2 cellular contexts compared by ENCODE assay signal in the genomic region with DNA sequence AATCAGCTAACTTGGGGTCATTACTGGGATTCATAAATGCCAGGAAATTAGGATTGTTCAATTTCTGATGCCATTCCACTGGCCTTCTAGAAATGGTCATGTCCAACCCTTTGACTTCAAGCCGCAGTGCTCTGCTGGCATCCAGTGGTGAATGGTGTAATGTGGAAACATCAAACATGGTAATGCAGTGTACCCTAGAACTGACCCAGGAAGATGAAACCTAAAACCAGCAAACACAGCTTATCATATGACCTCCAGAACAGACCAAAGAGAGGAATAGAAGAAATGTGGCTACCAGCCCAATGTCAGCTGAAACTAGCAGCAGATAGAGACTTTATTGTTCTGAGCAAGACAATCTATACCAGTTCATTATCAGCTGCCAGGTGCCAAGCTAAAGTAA.
TF ChIP-seq lines count a peak whose summit lies in the region.

No MANE protein-coding gene starts in this region.

TF ChIP-seq in Ishikawa, 13 proteins besides CTCF, POLR2A, EP300 and RAD21:
- TF ChIP-seq, protein P1, sequence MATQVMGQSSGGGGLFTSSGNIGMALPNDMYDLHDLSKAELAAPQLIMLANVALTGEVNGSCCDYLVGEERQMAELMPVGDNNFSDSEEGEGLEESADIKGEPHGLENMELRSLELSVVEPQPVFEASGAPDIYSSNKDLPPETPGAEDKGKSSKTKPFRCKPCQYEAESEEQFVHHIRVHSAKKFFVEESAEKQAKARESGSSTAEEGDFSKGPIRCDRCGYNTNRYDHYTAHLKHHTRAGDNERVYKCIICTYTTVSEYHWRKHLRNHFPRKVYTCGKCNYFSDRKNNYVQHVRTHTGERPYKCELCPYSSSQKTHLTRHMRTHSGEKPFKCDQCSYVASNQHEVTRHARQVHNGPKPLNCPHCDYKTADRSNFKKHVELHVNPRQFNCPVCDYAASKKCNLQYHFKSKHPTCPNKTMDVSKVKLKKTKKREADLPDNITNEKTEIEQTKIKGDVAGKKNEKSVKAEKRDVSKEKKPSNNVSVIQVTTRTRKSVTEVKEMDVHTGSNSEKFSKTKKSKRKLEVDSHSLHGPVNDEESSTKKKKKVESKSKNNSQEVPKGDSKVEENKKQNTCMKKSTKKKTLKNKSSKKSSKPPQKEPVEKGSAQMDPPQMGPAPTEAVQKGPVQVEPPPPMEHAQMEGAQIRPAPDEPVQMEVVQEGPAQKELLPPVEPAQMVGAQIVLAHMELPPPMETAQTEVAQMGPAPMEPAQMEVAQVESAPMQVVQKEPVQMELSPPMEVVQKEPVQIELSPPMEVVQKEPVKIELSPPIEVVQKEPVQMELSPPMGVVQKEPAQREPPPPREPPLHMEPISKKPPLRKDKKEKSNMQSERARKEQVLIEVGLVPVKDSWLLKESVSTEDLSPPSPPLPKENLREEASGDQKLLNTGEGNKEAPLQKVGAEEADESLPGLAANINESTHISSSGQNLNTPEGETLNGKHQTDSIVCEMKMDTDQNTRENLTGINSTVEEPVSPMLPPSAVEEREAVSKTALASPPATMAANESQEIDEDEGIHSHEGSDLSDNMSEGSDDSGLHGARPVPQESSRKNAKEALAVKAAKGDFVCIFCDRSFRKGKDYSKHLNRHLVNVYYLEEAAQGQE (IDR thresholded peaks at IDR 0.05; ENCODE audit: low read depth): no peak
- TF ChIP-seq, protein P2, sequence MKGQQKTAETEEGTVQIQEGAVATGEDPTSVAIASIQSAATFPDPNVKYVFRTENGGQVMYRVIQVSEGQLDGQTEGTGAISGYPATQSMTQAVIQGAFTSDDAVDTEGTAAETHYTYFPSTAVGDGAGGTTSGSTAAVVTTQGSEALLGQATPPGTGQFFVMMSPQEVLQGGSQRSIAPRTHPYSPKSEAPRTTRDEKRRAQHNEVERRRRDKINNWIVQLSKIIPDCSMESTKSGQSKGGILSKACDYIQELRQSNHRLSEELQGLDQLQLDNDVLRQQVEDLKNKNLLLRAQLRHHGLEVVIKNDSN (IDR thresholded peaks at IDR 0.05): no peak
- TF ChIP-seq YY1 (IDR thresholded peaks at IDR 0.05; ENCODE audit: low read depth): no peak
- no peak for TF ChIP-seq NFIC (IDR thresholded peaks at IDR 0.05)
- TF ChIP-seq FOXM1 (IDR thresholded peaks at IDR 0.05; ENCODE audit: borderline replicate concordance, low read depth): no peak
- TF ChIP-seq TEAD4 (IDR thresholded peaks at IDR 0.05): no peak
- no peak for TF ChIP-seq ZBTB7A (IDR thresholded peaks at IDR 0.05; ENCODE audit: low read depth)
- TF ChIP-seq, protein P3, sequence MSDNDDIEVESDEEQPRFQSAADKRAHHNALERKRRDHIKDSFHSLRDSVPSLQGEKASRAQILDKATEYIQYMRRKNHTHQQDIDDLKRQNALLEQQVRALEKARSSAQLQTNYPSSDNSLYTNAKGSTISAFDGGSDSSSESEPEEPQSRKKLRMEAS (IDR thresholded peaks at IDR 0.05): no peak

TF ChIP-seq in GM12878, 131 proteins besides CTCF, POLR2A, EP300 and RAD21:
- TF ChIP-seq, protein P4, sequence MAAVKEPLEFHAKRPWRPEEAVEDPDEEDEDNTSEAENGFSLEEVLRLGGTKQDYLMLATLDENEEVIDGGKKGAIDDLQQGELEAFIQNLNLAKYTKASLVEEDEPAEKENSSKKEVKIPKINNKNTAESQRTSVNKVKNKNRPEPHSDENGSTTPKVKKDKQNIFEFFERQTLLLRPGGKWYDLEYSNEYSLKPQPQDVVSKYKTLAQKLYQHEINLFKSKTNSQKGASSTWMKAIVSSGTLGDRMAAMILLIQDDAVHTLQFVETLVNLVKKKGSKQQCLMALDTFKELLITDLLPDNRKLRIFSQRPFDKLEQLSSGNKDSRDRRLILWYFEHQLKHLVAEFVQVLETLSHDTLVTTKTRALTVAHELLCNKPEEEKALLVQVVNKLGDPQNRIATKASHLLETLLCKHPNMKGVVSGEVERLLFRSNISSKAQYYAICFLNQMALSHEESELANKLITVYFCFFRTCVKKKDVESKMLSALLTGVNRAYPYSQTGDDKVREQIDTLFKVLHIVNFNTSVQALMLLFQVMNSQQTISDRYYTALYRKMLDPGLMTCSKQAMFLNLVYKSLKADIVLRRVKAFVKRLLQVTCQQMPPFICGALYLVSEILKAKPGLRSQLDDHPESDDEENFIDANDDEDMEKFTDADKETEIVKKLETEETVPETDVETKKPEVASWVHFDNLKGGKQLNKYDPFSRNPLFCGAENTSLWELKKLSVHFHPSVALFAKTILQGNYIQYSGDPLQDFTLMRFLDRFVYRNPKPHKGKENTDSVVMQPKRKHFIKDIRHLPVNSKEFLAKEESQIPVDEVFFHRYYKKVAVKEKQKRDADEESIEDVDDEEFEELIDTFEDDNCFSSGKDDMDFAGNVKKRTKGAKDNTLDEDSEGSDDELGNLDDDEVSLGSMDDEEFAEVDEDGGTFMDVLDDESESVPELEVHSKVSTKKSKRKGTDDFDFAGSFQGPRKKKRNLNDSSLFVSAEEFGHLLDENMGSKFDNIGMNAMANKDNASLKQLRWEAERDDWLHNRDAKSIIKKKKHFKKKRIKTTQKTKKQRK (IDR thresholded peaks at IDR 0.05; ENCODE audit: low read depth, low read length): no peak
- no peak for TF ChIP-seq RFX5 (IDR thresholded peaks at IDR 0.05; ENCODE audit: low read depth, low read length)
- TF ChIP-seq TCF3 (IDR thresholded peaks at IDR 0.05; ENCODE audit: borderline replicate concordance, insufficient read depth, low read depth, low read length): no peak
- no peak for TF ChIP-seq EED (IDR thresholded peaks at IDR 0.05; ENCODE audit: low read depth)
- TF ChIP-seq BMI1 (IDR thresholded peaks at IDR 0.05; ENCODE audit: borderline replicate concordance): no peak
- no peak for TF ChIP-seq WRNIP1 (IDR thresholded peaks at IDR 0.05; ENCODE audit: borderline replicate concordance, low read depth, low read length)
- no peak for TF ChIP-seq FOXK2 (IDR thresholded peaks at IDR 0.05)
- TF ChIP-seq, protein P5, sequence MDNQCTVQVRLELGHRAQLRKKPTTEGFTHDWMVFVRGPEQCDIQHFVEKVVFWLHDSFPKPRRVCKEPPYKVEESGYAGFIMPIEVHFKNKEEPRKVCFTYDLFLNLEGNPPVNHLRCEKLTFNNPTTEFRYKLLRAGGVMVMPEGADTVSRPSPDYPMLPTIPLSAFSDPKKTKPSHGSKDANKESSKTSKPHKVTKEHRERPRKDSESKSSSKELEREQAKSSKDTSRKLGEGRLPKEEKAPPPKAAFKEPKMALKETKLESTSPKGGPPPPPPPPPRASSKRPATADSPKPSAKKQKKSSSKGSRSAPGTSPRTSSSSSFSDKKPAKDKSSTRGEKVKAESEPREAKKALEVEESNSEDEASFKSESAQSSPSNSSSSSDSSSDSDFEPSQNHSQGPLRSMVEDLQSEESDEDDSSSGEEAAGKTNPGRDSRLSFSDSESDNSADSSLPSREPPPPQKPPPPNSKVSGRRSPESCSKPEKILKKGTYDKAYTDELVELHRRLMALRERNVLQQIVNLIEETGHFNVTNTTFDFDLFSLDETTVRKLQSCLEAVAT (IDR thresholded peaks at IDR 0.05): no peak
- TF ChIP-seq POLR2AphosphoS2 (IDR thresholded peaks at IDR 0.05; ENCODE audit: low read depth, low read length): no peak
- no peak for TF ChIP-seq MTA3 (IDR thresholded peaks at IDR 0.05; ENCODE audit: borderline replicate concordance, low read length)
- no peak for TF ChIP-seq CHD2 (IDR thresholded peaks at IDR 0.05; ENCODE audit: borderline replicate concordance, low read depth, low read length)
- TF ChIP-seq RCOR1 (conservative IDR thresholded peaks at IDR 0.05; ENCODE audit: low read depth, low read length): no peak
- no peak for TF ChIP-seq KAT2A (conservative IDR thresholded peaks at IDR 0.05; ENCODE audit: control insufficient read depth, low read depth, low read length)
- no peak for TF ChIP-seq SMC3 (IDR thresholded peaks at IDR 0.05; ENCODE audit: borderline replicate concordance, low read length)
- TF ChIP-seq, protein P6, sequence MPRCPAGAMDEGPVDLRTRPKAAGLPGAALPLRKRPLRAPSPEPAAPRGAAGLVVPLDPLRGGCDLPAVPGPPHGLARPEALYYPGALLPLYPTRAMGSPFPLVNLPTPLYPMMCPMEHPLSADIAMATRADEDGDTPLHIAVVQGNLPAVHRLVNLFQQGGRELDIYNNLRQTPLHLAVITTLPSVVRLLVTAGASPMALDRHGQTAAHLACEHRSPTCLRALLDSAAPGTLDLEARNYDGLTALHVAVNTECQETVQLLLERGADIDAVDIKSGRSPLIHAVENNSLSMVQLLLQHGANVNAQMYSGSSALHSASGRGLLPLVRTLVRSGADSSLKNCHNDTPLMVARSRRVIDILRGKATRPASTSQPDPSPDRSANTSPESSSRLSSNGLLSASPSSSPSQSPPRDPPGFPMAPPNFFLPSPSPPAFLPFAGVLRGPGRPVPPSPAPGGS (IDR thresholded peaks at IDR 0.05; ENCODE audit: borderline replicate concordance, insufficient read depth, low read depth, low read length, poor library complexity, severe bottlenecking): no peak
- no peak for TF ChIP-seq MEF2A (IDR thresholded peaks at IDR 0.05; ENCODE audit: insufficient read depth, low read depth, low read length)
